ENCODE assay signal across 1 cellular context in the genomic region with DNA sequence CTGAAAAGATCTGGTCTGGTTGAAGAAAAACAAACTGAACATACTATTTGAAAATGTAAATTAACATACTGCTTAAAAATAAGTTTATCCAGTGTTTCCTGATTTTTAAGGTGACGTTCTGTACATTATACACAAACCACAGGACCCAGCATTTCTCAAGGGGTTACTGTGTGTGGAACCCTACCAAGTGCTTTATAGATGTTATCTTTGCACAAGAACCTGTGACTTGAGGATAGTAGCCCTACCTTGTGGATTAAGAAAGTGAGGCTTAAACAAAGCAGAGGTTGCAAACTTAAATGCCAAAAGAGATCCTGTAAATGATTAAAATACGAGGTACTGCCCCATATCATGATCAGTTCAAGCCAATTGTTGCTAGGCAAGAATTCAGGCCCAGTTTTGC.
TF ChIP-seq lines count a peak whose summit lies in the region.

No MANE protein-coding gene starts in this region.

TF ChIP-seq in HEK293T, 16 proteins besides CTCF, POLR2A, EP300 and RAD21 (continued from another document):
- TF ChIP-seq, protein P1, sequence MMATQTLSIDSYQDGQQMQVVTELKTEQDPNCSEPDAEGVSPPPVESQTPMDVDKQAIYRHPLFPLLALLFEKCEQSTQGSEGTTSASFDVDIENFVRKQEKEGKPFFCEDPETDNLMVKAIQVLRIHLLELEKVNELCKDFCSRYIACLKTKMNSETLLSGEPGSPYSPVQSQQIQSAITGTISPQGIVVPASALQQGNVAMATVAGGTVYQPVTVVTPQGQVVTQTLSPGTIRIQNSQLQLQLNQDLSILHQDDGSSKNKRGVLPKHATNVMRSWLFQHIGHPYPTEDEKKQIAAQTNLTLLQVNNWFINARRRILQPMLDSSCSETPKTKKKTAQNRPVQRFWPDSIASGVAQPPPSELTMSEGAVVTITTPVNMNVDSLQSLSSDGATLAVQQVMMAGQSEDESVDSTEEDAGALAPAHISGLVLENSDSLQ (IDR thresholded peaks at IDR 0.05): no peak
- TF ChIP-seq LEF1 (IDR thresholded peaks at IDR 0.05; ENCODE audit: borderline replicate concordance): no peak
- TF ChIP-seq SP1 (IDR thresholded peaks at IDR 0.05): no peak
- TF ChIP-seq FOXM1 (IDR thresholded peaks at IDR 0.05; ENCODE audit: borderline replicate concordance): no peak
- no peak for TF ChIP-seq SUZ12 (IDR thresholded peaks at IDR 0.05)
- no peak for TF ChIP-seq CTBP1 (IDR thresholded peaks at IDR 0.05; ENCODE audit: borderline replicate concordance)
- no peak for TF ChIP-seq FOXK2 (IDR thresholded peaks at IDR 0.05)
- no peak for TF ChIP-seq NFRKB (IDR thresholded peaks at IDR 0.05)
- no peak for TF ChIP-seq FOXA1 (IDR thresholded peaks at IDR 0.05)
TF ChIP-seq in HEK293T: peak in this region for 0.
